Comparison of ENCODE assay signal across 6 cellular contexts in the genomic region with DNA sequence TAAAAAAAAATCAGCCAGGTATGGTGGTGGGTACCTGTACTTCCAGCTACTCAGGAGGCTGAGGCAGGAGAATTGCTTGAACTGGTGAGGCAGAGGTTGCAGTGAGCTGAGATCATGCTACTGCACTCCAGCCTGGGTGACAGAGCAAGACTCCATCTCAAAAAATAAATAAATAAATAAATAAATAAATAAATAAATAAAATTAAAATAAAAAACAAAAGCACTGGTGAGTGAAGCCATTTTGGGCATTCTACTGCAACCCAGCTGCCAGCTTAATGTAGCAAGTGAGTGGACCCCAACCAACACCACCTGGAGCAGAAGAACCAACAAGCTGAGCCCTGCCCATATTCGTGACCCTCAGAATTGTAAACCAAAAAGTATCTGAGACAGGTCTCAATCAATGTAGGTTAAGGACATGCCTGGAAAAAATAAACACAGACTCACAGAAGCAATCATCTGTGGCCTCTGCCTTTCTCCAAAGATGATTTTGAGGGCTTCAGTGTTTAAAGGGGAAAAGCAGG. TPM values are rescaled to one million over a fixed set of nuclear protein-coding genes. Genes with fewer than 3 reads are reported as not detected.
DNase-seq lines count a peak whose midpoint lies in the region; ATAC-seq and TF ChIP-seq lines count a peak whose summit lies in the region.
"Not testable (repeated sequence)": the region's sequence is repeated elsewhere in the genome, so short reads cannot be mapped to it uniquely, and the experiment has no call there.

No MANE protein-coding gene starts in this region.

- not testable (repeated sequence) for H3K4me3 ChIP-seq in HUES48 (ENCODE audit: low read depth, low read length); hepatocyte

- H3K9me2 ChIP-seq in hepatocyte (replicated peaks; ENCODE audit: insufficient read depth) = not testable (repeated sequence)

- H3K79me2 ChIP-seq in hepatocyte = not testable (repeated sequence)

- CTCF ChIA-PET in Calu3 (lab: Charles Lee) (interaction anchor here (0.8 to 1.1 kb wide), 3 partner anchors 11 to 765 kb away, joined by 3 read pairs; no protein-coding TSS in a partner anchor), WTC11 (lab: Charles Lee) (interaction anchor here (0.6 to 2.0 kb wide), 3 partner anchors 20 to 22 kb away, joined by 3 to 13 read pairs (median 5); no protein-coding TSS in a partner anchor)

- peak overlapping the region; percentile 93 for H3K27ac ChIP-seq in HUES48 (ENCODE audit: low read depth, low read length)
- H3K27ac ChIP-seq in hepatocyte = peak overlapping the region; percentile 81

- H3K27me3 ChIP-seq in HUES48 (ENCODE audit: control insufficient read depth, insufficient read depth, low read length); hepatocyte: not testable (repeated sequence)

- BruUV-seq in Calu3 (replicated peaks; lab: Mats Ljungman, UMichigan) = not testable (repeated sequence)

- not testable (repeated sequence) for H3K9me3 Mint-ChIP-seq in Calu3 (ENCODE audit: low read depth, unreplicated experiment); WTC11; mesothelial cell of epicardium

- DNase-seq in Calu3; WTC11 (ENCODE audit: low spot score); hepatocyte (ENCODE audit: low spot score); mesothelial cell of epicardium (ENCODE audit: low spot score in 2 of 2, unreplicated experiment in 2 of 2): not testable (repeated sequence)
- peak; percentile 9 for DNase-seq in posterior vena cava (ENCODE audit: low spot score)

- H2AFZ ChIP-seq in hepatocyte = not testable (repeated sequence)

- H3K9ac ChIP-seq in HUES48 (ENCODE audit: low read depth, low read length) = not testable (repeated sequence)

- POLR2A ChIA-PET in WTC11 (lab: Charles Lee) = interaction anchor here (1.0 kb wide), 1 partner anchor 22 kb away, joined by 5 read pairs; no protein-coding TSS in a partner anchor

- H3K4me3 Mint-ChIP-seq in Calu3 (ENCODE audit: low read depth, unreplicated experiment); WTC11; mesothelial cell of epicardium: not testable (repeated sequence)

- peaks cover 21% of the 10 kb centered on the region for H3K4me1 ChIP-seq in HUES48 (ENCODE audit: control insufficient read depth, insufficient read depth, low read length)
- H3K4me1 ChIP-seq in hepatocyte (ENCODE audit: insufficient read depth) = not testable (repeated sequence)

- H4K20me1 ChIP-seq in hepatocyte (ENCODE audit: insufficient read depth, poor library complexity, severe bottlenecking) = not testable (repeated sequence)

- H3K36me3 Mint-ChIP-seq in Calu3 (ENCODE audit: insufficient read depth, unreplicated experiment) = peaks cover 17% of the 10 kb centered on the region
- H3K36me3 Mint-ChIP-seq in WTC11, mesothelial cell of epicardium: not testable (repeated sequence)

- 96% methylated on average over 1 of the region's 1 CpG for WGBS in hepatocyte (ENCODE audit: low lambda C conversion rate, missing lambda C conversion rate)

- not testable (repeated sequence) for H3K36me3 ChIP-seq in HUES48 (ENCODE audit: control insufficient read depth, insufficient read depth, low read length); hepatocyte (replicated peaks; ENCODE audit: insufficient read depth, low read depth)

- not testable (repeated sequence) for H3K9me3 ChIP-seq in HUES48 (ENCODE audit: control insufficient read depth, insufficient read depth, low read length); hepatocyte (ENCODE audit: low read depth)

- H3K4me2 ChIP-seq in hepatocyte = not testable (repeated sequence)

- intact Hi-C loops in Calu3 (cut with micrococcal nuclease; ENCODE audit: unreplicated experiment); posterior vena cava (cut with DNase I): not testable (repeated sequence)

- not testable (repeated sequence) for TF ChIP-seq CTCF in Calu3 (IDR thresholded peaks at IDR 0.05; ENCODE audit: unreplicated experiment); WTC11 (IDR thresholded peaks at IDR 0.05); hepatocyte (IDR thresholded peaks at IDR 0.05; ENCODE audit: poor library complexity); mesothelial cell of epicardium (IDR thresholded peaks at IDR 0.05; ENCODE audit: unreplicated experiment)

- H3K4me1 Mint-ChIP-seq in Calu3 (ENCODE audit: low read depth, unreplicated experiment) = peaks cover 36% of the 10 kb centered on the region
- peaks cover 27% of the 10 kb centered on the region for H3K4me1 Mint-ChIP-seq in WTC11
- peaks cover 37% of the 10 kb centered on the region for H3K4me1 Mint-ChIP-seq in mesothelial cell of epicardium

- not testable (repeated sequence) for H3K27me3 Mint-ChIP-seq in Calu3 (ENCODE audit: unreplicated experiment); WTC11 (ENCODE audit: low read depth); mesothelial cell of epicardium (ENCODE audit: low read depth)

- H3K27ac Mint-ChIP-seq in Calu3 (ENCODE audit: unreplicated experiment) = peak overlapping the region; percentile 57
- peak overlapping the region; percentile 89; the same call in 1 of the 2 replicates for H3K27ac Mint-ChIP-seq in WTC11
- H3K27ac Mint-ChIP-seq in mesothelial cell of epicardium = peak overlapping the region; percentile 73

- not testable (repeated sequence) for ATAC-seq in WTC11

TF ChIP-seq in WTC11, 78 proteins besides CTCF, POLR2A, EP300 and RAD21:
- peak; percentile 66; the same call in 1 of the 2 replicates for TF ChIP-seq HMGA2 (CRISPR knock-in tag; IDR thresholded peaks at IDR 0.05)
TF ChIP-seq in WTC11: peak in this region for 1; not testable (repeated sequence) for 77.

RNA-seq across cellular contexts. Expression of a gene that starts 9.8 kb away (rescaled TPM):
- total RNA-seq in Calu3 (2022) = 21.0 and 26.7 TPM in 2 replicates
- total RNA-seq in WTC11 (2021) = 21.1 to 23.2 TPM (median 22.7 TPM) in 3 replicates
- 16.9 and 23.1 TPM in 2 replicates for total RNA-seq in hepatocyte
- polyA plus RNA-seq in hepatocyte = 12.4 and 15.8 TPM in 2 replicates
- 14.0 to 17.3 TPM (median 16.7 TPM) in 3 replicates for total RNA-seq in mesothelial cell of epicardium
- 10 to 100 TPM; 29.2 to 39.8 TPM for total RNA-seq in posterior vena cava

RNA-seq across cellular contexts. Expression of a gene that starts 23.0 kb away (rescaled TPM):
- total RNA-seq in Calu3 (2022) (1,463 and 1,538 TPM in 2 replicates), WTC11 (2021) (1,744 to 1,783 TPM (median 1,745 TPM) in 3 replicates), hepatocyte (292 and 300 TPM in 2 replicates), mesothelial cell of epicardium (629 to 674 TPM (median 633 TPM) in 3 replicates), posterior vena cava (100 to 1,000 TPM; 288 to 326 TPM)
- polyA plus RNA-seq in hepatocyte = 660 and 673 TPM in 2 replicates
